In the genomic region with DNA sequence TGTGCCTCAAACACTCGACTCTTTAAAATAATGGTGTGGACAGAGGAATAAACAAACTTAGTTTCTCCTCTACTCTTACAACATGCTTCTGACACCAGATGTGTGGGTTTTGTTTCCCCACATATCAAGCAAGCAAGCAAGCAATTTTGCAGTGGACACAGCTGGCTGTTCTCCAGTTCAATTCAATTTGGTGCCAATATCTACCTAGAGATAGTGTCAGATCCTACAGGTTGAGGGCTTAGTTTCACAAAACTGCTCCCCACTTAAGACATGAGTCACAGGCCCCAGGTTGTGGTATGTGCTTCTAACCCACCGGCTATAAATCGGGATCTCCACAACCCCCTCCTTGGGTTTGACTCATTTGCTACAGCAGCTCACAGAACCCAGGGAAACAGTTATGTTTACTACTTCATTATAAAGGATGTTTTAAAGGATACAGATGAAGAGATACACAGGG, we compare ENCODE assay signal across 12 cellular contexts.
A peak's percentile ranks its signal among the peaks of the same experiment; 100 is the strongest.
DNase-seq lines count a peak whose midpoint lies in the region; ATAC-seq, FAIRE-seq and TF ChIP-seq lines count a peak whose summit lies in the region.
"Had no signal": no experiment of that assay in that cellular context is flagged by ENCODE, and none has a peak within 500 bp of the region (broad histone marks: within the 10 kb centered on the region; RNA-seq: fewer than 3 reads in every experiment).

No MANE protein-coding gene starts in this region.

- peak overlapping the region in 1 of 2 donors; percentile 26 for H3K27ac ChIP-seq in breast epithelium
- H3K27ac ChIP-seq in kidney (ENCODE audit: low read depth in 2 of 2, low read length in 2 of 2) = no peak overlapping the region
- no peak overlapping the region for H3K27ac ChIP-seq in SJCRH30
- H3K27ac ChIP-seq: VCaP had no signal

- TF ChIP-seq CTCF in MCF 10A (IDR thresholded peaks at IDR 0.05; ENCODE audit: unreplicated experiment) (no peak), breast epithelium (IDR thresholded peaks at IDR 0.05) (no peak), kidney (IDR thresholded peaks at IDR 0.05; ENCODE audit: borderline replicate concordance, extremely low read depth, insufficient read depth) (no peak)

- H3K27me3 ChIP-seq in breast epithelium (no peaks in the 10 kb centered on the region), SJCRH30 (no peaks in the 10 kb centered on the region)

- intact Hi-C loops in MCF 10A (cut with micrococcal nuclease) = no loop called here
- intact Hi-C loops in breast epithelium (cut with DNase I; ENCODE audit: low total_unique reads) = no loop called here
- intact Hi-C loops in kidney (cut with DNase I) = no loop called here

- CTCF ChIA-PET in MCF 10A (lab: Yijun Ruan, JAX) = interaction anchor here (0.9 to 1.7 kb wide), 3 partner anchors 11 to 306 kb away, joined by 3 read pairs; no protein-coding TSS in a partner anchor
- CTCF ChIA-PET in activated CD8-positive, alpha-beta T cell treated with anti-CD3 and anti-CD28 coated beads, Interleukin-2, amount 10 ng/mL, durations not matched to agents 7 days and 5 days (lab: Charles Lee) = interaction anchor here (0.6 to 1.9 kb wide), 5 partner anchors 9 to 22 kb away, joined by 3 to 8 read pairs (median 3); no protein-coding TSS in a partner anchor

- FAIRE-seq in kidney (lab: Jason Lieb, UNC) = no peak
- FAIRE-seq: GM18507 had no signal

- DNase-seq in MCF 10A (ENCODE audit: unreplicated experiment) (peak; percentile 34), breast epithelium (ENCODE audit: low spot score in 2 of 2) (no peak), fibroblast of peridontal ligament (ENCODE audit: extremely low read depth) (peak; percentile 68), kidney (no peak), SJCRH30 (no peak), C1 segment of cervical spinal cord (lab: John Stamatoyannopoulos, UW) (no peak)
- no peak for DNase-seq in activated CD8-positive, alpha-beta T cell treated with anti-CD3 and anti-CD28 coated beads, Interleukin-2, amount 10 ng/mL, durations not matched to agents 7 days and 5 days
- peak; percentile 41 for DNase-seq in stimulated activated naive CD8-positive, alpha-beta T cell treated with anti-CD3 and anti-CD28 coated beads, Interleukin-15, Interleukin-2, amounts not matched to agents 100 U/mL and 50 U/mL, for 24 hours

- H3K9me3 ChIP-seq in breast epithelium (peaks cover 7 to 8% of the 10 kb centered on the region in 2 donors), kidney (ENCODE audit: control insufficient read depth in 1 of 2, low read length in 2 of 2) (peaks cover 0 to 6% of the 10 kb centered on the region in 2 donors), SJCRH30 (replicated peaks) (peaks cover 7% of the 10 kb centered on the region; the same call in 1 of the 2 replicates)
- H3K9me3 ChIP-seq: HAP-1 had no signal

- H3K36me3 ChIP-seq in breast epithelium = no peaks in the 10 kb centered on the region
- H3K36me3 ChIP-seq in kidney (ENCODE audit: control insufficient read depth in 1 of 2, insufficient read depth in 2 of 2, low read length in 2 of 2) = no peaks in the 10 kb centered on the region
- H3K36me3 ChIP-seq in SJCRH30 = peaks cover 5% of the 10 kb centered on the region; the same call in 1 of the 2 replicates
- H3K36me3 ChIP-seq: HAP-1 had no signal

- no peak for TF ChIP-seq POLR2A in breast epithelium (IDR thresholded peaks at IDR 0.05)

- BruUV-seq in MCF 10A (replicated peaks; lab: Mats Ljungman, UMichigan) = no TSS peak

- H3K36me3 Mint-ChIP-seq in MCF 10A (ENCODE audit: insufficient read depth, unreplicated experiment) = no peaks in the 10 kb centered on the region
- H3K36me3 Mint-ChIP-seq in activated CD8-positive, alpha-beta T cell treated with anti-CD3 and anti-CD28 coated beads, Interleukin-2, amount 10 ng/mL, durations not matched to agents 7 days and 5 days (ENCODE audit: low read depth) = peaks cover 86% of the 10 kb centered on the region

- POLR2A ChIA-PET in MCF 10A (lab: Yijun Ruan, JAX) = interaction anchor here (0.7 kb wide), 1 partner anchor 424 kb away, joined by 3 read pairs; no protein-coding TSS in a partner anchor
- POLR2A ChIA-PET in activated CD8-positive, alpha-beta T cell treated with anti-CD3 and anti-CD28 coated beads, Interleukin-2, amount 10 ng/mL, durations not matched to agents 7 days and 5 days (lab: Charles Lee) = interaction anchor here (1.2 kb wide), 1 partner anchor 18 kb away, joined by 3 read pairs; no protein-coding TSS in a partner anchor

- H3K4me1 ChIP-seq in breast epithelium = no peaks in the 10 kb centered on the region
- no peaks in the 10 kb centered on the region for H3K4me1 ChIP-seq in kidney (ENCODE audit: control insufficient read depth in 1 of 2, insufficient read depth in 1 of 2, low read depth in 1 of 2, low read length in 2 of 2)
- H3K4me1 ChIP-seq in SJCRH30 = peaks cover under 1% of the 10 kb centered on the region; the same call in 1 of the 2 replicates
- H3K4me1 ChIP-seq: HAP-1 had no signal

- H3K9ac ChIP-seq in kidney (ENCODE audit: low read length in 2 of 2) = no peak overlapping the region

- peaks cover 17% of the 10 kb centered on the region for H3K4me1 Mint-ChIP-seq in MCF 10A (ENCODE audit: insufficient read depth, unreplicated experiment)
- H3K4me1 Mint-ChIP-seq in activated CD8-positive, alpha-beta T cell treated with anti-CD3 and anti-CD28 coated beads, Interleukin-2, amount 10 ng/mL, durations not matched to agents 7 days and 5 days (ENCODE audit: low read depth) = peaks cover 88% of the 10 kb centered on the region

- peak; percentile 71 for ATAC-seq in activated CD8-positive, alpha-beta T cell treated with anti-CD3 and anti-CD28 coated beads, Interleukin-2, amount 10 ng/mL, durations not matched to agents 7 days and 5 days
- ATAC-seq in stimulated activated naive CD8-positive, alpha-beta T cell treated with anti-CD3 and anti-CD28 coated beads, Interleukin-15, Interleukin-2, amounts not matched to agents 100 U/mL and 50 U/mL, for 24 hours = peak; percentile 87

- H3K27me3 Mint-ChIP-seq in MCF 10A (ENCODE audit: insufficient read depth, unreplicated experiment) = no peaks in the 10 kb centered on the region
- H3K27me3 Mint-ChIP-seq in activated CD8-positive, alpha-beta T cell treated with anti-CD3 and anti-CD28 coated beads, Interleukin-2, amount 10 ng/mL, durations not matched to agents 7 days and 5 days (ENCODE audit: low read depth) = no peaks in the 10 kb centered on the region
- H3K27me3 Mint-ChIP-seq: B cell had no signal

- H3K27ac Mint-ChIP-seq in MCF 10A (ENCODE audit: low read depth, unreplicated experiment) = peak overlapping the region; percentile 47
- H3K27ac Mint-ChIP-seq in activated CD8-positive, alpha-beta T cell treated with anti-CD3 and anti-CD28 coated beads, Interleukin-2, amount 10 ng/mL, durations not matched to agents 7 days and 5 days = peak overlapping the region; percentile 70
- H3K27ac Mint-ChIP-seq: B cell had no signal

- no peak overlapping the region for H3K4me3 Mint-ChIP-seq in MCF 10A (ENCODE audit: unreplicated experiment)
- H3K4me3 Mint-ChIP-seq in activated CD8-positive, alpha-beta T cell treated with anti-CD3 and anti-CD28 coated beads, Interleukin-2, amount 10 ng/mL, durations not matched to agents 7 days and 5 days = no peak overlapping the region
- H3K4me3 Mint-ChIP-seq: B cell had no signal

- H3K4me3 ChIP-seq in breast epithelium (no peak overlapping the region), kidney (ENCODE audit: low read length in 2 of 2) (no peak overlapping the region), SJCRH30 (no peak overlapping the region)
- H3K4me3 ChIP-seq: HAP-1 had no signal

- no peaks in the 10 kb centered on the region for H3K9me3 Mint-ChIP-seq in MCF 10A (ENCODE audit: unreplicated experiment)
- H3K9me3 Mint-ChIP-seq in activated CD8-positive, alpha-beta T cell treated with anti-CD3 and anti-CD28 coated beads, Interleukin-2, amount 10 ng/mL, durations not matched to agents 7 days and 5 days (ENCODE audit: insufficient read depth) = peaks cover 6% of the 10 kb centered on the region

Comparison
In these comparisons a context has a peak if more than half of its experiments do, and no peak if none do; other contexts are left out.
1. DNase-seq: peak in MCF 10A (single experiment), fibroblast of peridontal ligament (single experiment) and stimulated activated naive CD8-positive, alpha-beta T cell treated with anti-CD3 and anti-CD28 coated beads, Interleukin-15, Interleukin-2, amounts not matched to agents 100 U/mL and 50 U/mL, for 24 hours (single experiment); none in breast epithelium (0 of 2), activated CD8-positive, alpha-beta T cell treated with anti-CD3 and anti-CD28 coated beads, Interleukin-2, amount 10 ng/mL, durations not matched to agents 7 days and 5 days (single experiment), kidney (single experiment), SJCRH30 (0 of 2) and C1 segment of cervical spinal cord (0 of 14).